Comparison of ENCODE assay signal across 1 cellular context in the genomic region with DNA sequence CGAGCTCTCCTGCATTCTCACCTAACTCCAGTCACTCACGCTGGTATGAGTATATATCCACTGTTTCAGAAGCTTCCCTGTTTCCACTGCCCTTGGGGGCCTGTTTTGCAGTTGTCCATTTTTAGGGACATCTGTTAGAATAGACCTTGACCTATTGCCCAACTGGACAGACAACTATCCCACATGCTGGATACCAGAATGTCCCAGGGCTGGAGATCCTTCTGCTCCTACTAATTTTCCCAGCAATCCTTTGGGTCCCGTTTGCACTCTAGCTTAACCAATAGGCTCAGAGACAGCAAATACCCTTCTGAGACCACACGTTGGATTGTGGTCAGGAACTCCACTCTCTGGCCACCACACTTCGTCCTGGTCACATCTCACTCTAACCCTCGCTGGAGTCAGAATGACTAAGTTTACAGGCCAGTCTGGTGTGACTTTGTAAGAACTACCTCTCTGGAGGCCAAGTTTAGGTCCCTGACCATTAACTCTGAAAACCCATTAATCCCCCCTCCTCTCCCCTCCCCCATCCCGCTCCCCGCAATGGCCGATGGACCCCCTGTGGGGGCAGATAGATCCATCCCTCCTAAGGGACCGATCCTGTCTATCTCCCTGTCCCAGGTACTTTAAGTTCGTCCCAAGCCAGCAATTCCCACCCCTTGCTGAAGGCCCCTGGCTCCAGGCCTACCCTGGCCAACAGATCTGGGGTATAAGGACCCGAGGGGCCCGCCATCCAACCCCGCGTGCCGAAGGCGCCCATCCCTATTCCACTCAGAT.
TF ChIP-seq lines count a peak whose summit lies in the region.

No MANE protein-coding gene starts in this region.

TF ChIP-seq in K562, 482 proteins besides CTCF, POLR2A, EP300 and RAD21 (continued from another document):
- TF ChIP-seq POLR2AphosphoS5 (IDR thresholded peaks at IDR 0.05; ENCODE audit: control insufficient read depth, insufficient read depth, low read depth, low read length) (peak; percentile 45; the same call in 1 of the 2 replicates), ZNF75A (CRISPR knock-in tag; IDR thresholded peaks at IDR 0.05) (no peak), TAF1 (IDR thresholded peaks at IDR 0.05; ENCODE audit: control insufficient read depth, extremely low read depth, insufficient read depth, low read length, severe bottlenecking) (peak; percentile 18), CEBPB (tag; IDR thresholded peaks at IDR 0.05) (0 out of 2 replicates have a peak, but pooled peaks have one; percentile 28), EHMT2 (IDR thresholded peaks at IDR 0.05) (no peak), ZNF133 (CRISPR knock-in tag; IDR thresholded peaks at IDR 0.05) (no peak), YY1 (IDR thresholded peaks at IDR 0.05; ENCODE audit: borderline replicate concordance in 1 of 3, control insufficient read depth in 1 of 3, extremely low read depth in 1 of 3, insufficient read depth in 3 of 3, insufficient read length in 1 of 3, insufficient replicate concordance in 2 of 3, low read depth in 1 of 3, low read length in 2 of 3) (peak in 1 of 3 experiments; percentile 30)
- TF ChIP-seq, protein P1, sequence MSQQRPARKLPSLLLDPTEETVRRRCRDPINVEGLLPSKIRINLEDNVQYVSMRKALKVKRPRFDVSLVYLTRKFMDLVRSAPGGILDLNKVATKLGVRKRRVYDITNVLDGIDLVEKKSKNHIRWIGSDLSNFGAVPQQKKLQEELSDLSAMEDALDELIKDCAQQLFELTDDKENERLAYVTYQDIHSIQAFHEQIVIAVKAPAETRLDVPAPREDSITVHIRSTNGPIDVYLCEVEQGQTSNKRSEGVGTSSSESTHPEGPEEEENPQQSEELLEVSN (IDR thresholded peaks at IDR 0.05; ENCODE audit: borderline replicate concordance in 1 of 2, extremely low read depth in 1 of 2, insufficient read depth in 1 of 2, insufficient read length in 1 of 2, low read depth in 1 of 2, low read length in 1 of 2, poor library complexity in 1 of 2, severe bottlenecking in 1 of 2) = peak in 1 of 2 experiments; percentile 3
- TF ChIP-seq, protein P2, sequence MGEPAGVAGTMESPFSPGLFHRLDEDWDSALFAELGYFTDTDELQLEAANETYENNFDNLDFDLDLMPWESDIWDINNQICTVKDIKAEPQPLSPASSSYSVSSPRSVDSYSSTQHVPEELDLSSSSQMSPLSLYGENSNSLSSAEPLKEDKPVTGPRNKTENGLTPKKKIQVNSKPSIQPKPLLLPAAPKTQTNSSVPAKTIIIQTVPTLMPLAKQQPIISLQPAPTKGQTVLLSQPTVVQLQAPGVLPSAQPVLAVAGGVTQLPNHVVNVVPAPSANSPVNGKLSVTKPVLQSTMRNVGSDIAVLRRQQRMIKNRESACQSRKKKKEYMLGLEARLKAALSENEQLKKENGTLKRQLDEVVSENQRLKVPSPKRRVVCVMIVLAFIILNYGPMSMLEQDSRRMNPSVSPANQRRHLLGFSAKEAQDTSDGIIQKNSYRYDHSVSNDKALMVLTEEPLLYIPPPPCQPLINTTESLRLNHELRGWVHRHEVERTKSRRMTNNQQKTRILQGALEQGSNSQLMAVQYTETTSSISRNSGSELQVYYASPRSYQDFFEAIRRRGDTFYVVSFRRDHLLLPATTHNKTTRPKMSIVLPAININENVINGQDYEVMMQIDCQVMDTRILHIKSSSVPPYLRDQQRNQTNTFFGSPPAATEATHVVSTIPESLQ (CRISPR knock-in tag; IDR thresholded peaks at IDR 0.05) = no peak
